23 cellular contexts compared by ENCODE assay signal in genomic region chr15:63172376-63173115, GRCh38. TPM values are rescaled to one million over a fixed set of nuclear protein-coding genes. Genes with fewer than 3 reads are reported as not detected.
DNase-seq lines count a peak whose midpoint lies in the region; ATAC-seq and TF ChIP-seq lines count a peak whose summit lies in the region.
"Had no signal": no experiment of that assay in that cellular context is flagged by ENCODE, and none has a peak within 500 bp of the region (broad histone marks: within the 10 kb centered on the region; RNA-seq: fewer than 3 reads in every experiment).

No MANE protein-coding gene starts in this region.

- H4K20me1 ChIP-seq in SK-N-SH (ENCODE audit: insufficient read depth), result no peaks in the 10 kb centered on the region
- H4K20me1 ChIP-seq: BLaER1 treated with 17β-estradiol and CSF1 and Interleukin-3, amounts not matched to agents 10 nM and 100 nM had no signal

- H3K36me3 ChIP-seq in SK-N-SH (replicated peaks in 1 of 2; ENCODE audit: control insufficient read depth in 1 of 2, insufficient read depth in 2 of 2, low read length in 1 of 2), result no peaks in the 10 kb centered on the region
- no peaks in the 10 kb centered on the region for H3K36me3 ChIP-seq in WERI-Rb-1
- H3K36me3 ChIP-seq in esophagus muscularis mucosa, result no peaks in the 10 kb centered on the region
- no peaks in the 10 kb centered on the region for H3K36me3 ChIP-seq in thyroid gland
- no peaks in the 10 kb centered on the region for H3K36me3 ChIP-seq in ovary
- H3K36me3 ChIP-seq: BLaER1 treated with 17β-estradiol and CSF1 and Interleukin-3, amounts not matched to agents 10 nM and 100 nM; uterus had no signal

- H3K79me2 ChIP-seq in SK-N-SH (ENCODE audit: insufficient read depth), result no peaks in the 10 kb centered on the region

- no peak for TF ChIP-seq POLR2A in esophagus muscularis mucosa (IDR thresholded peaks at IDR 0.05; ENCODE audit: low read depth)
- no peak for TF ChIP-seq POLR2A in thyroid gland (IDR thresholded peaks at IDR 0.05)
- no peak for TF ChIP-seq POLR2A in ovary (IDR thresholded peaks at IDR 0.05)

- H3K27ac ChIP-seq in SK-N-SH (ENCODE audit: low read depth in 2 of 2, low read length in 1 of 2) (no peak overlapping the region), WERI-Rb-1 (no peak overlapping the region; the same call in 1 of the 2 replicates), esophagus muscularis mucosa (replicated peaks in 1 of 4) (no peak overlapping the region), thyroid gland (no peak overlapping the region), ovary (no peak overlapping the region)
- H3K27ac ChIP-seq: BLaER1 treated with 17β-estradiol and CSF1 and Interleukin-3, amounts not matched to agents 10 nM and 100 nM; foreskin keratinocyte; uterus; VCaP had no signal

- no peak overlapping the region for H3K9ac ChIP-seq in SK-N-SH
- H3K9ac ChIP-seq: BLaER1 treated with 17β-estradiol and CSF1 and Interleukin-3, amounts not matched to agents 10 nM and 100 nM had no signal

- H3K27me3 ChIP-seq in SK-N-SH (ENCODE audit: insufficient read depth), result no peaks in the 10 kb centered on the region
- H3K27me3 ChIP-seq in WERI-Rb-1 (ENCODE audit: insufficient read depth, low read depth, severe bottlenecking), result no peaks in the 10 kb centered on the region
- no peaks in the 10 kb centered on the region for H3K27me3 ChIP-seq in esophagus muscularis mucosa
- H3K27me3 ChIP-seq in thyroid gland, result no peaks in the 10 kb centered on the region
- no peaks in the 10 kb centered on the region for H3K27me3 ChIP-seq in ovary
- H3K27me3 ChIP-seq: BLaER1 treated with 17β-estradiol and CSF1 and Interleukin-3, amounts not matched to agents 10 nM and 100 nM; foreskin keratinocyte; uterus had no signal

- no peak overlapping the region for H2AFZ ChIP-seq in SK-N-SH (ENCODE audit: low read depth)

- 0 out of 3 replicates have a peak, but pooled peaks have one; percentile 32 for ATAC-seq in SK-N-SH treated with all-trans-retinoic acid at 6 μM for 48 hours
- ATAC-seq: foreskin keratinocyte, PC-3, sciatic nerve, T-helper 17 cell had no signal

- TF ChIP-seq CTCF in SK-N-SH (IDR thresholded peaks at IDR 0.05), result no peak
- TF ChIP-seq CTCF in WERI-Rb-1 (IDR thresholded peaks at IDR 0.05; ENCODE audit: low read depth, low read length), result no peak
- no peak for TF ChIP-seq CTCF in esophagus muscularis mucosa (IDR thresholded peaks at IDR 0.05)
- no peak for TF ChIP-seq CTCF in thyroid gland (IDR thresholded peaks at IDR 0.05)
- TF ChIP-seq CTCF in ovary (IDR thresholded peaks at IDR 0.05), result no peak

- DNase-seq in SK-N-SH (no peak), WERI-Rb-1 (peak; percentile 75), esophagus muscularis mucosa (ENCODE audit: extremely low spot score) (peak; percentile 57), thyroid gland (peak; percentile 11 to 19), COLO829 (ENCODE audit: low spot score) (no peak), ovary (no peak), DMS114 treated with DMSO at 0.1 percent for 48 hours (lab: John Stamatoyannopoulos, UW; ENCODE audit: unreplicated experiment) (no peak)
- DNase-seq: activated CD4-positive, alpha-beta T cell treated with anti-CD3 and anti-CD28 coated beads, Interleukin-2, amount 50 U/mL, for 48 hours; activated gamma-delta T cell; dermis blood vessel endothelial cell; foreskin keratinocyte; GF-D8; H9; mammary epithelial cell; NCI-H1048; NCI-H774; PC-3; T-helper 17 cell; uterus had no signal

- CTCF ChIA-PET in SK-N-SH (lab: Yijun Ruan, JAX), result interaction anchor here (1.3 kb wide), 1 partner anchor 52 kb away, joined by 3 read pairs; no protein-coding TSS in a partner anchor

- no peaks in the 10 kb centered on the region for H3K9me3 ChIP-seq in SK-N-SH
- H3K9me3 ChIP-seq in WERI-Rb-1 (ENCODE audit: severe bottlenecking), result no peaks in the 10 kb centered on the region
- no peaks in the 10 kb centered on the region for H3K9me3 ChIP-seq in esophagus muscularis mucosa
- H3K9me3 ChIP-seq in thyroid gland, result no peaks in the 10 kb centered on the region
- no peaks in the 10 kb centered on the region for H3K9me3 ChIP-seq in ovary
- H3K9me3 ChIP-seq: BLaER1 treated with 17β-estradiol and CSF1 and Interleukin-3, amounts not matched to agents 10 nM and 100 nM; uterus had no signal

- intact Hi-C loops in esophagus muscularis mucosa (cut with DNase I) (no loop called here), thyroid gland (cut with DNase I) (no loop called here), ovary (cut with DNase I) (no loop called here)

- TF ChIP-seq EP300 in SK-N-SH (IDR thresholded peaks at IDR 0.05; ENCODE audit: borderline replicate concordance in 1 of 2, low read depth in 1 of 2, low read length in 1 of 2), result no peak
- no peak for TF ChIP-seq EP300 in esophagus muscularis mucosa (IDR thresholded peaks at IDR 0.05)
- TF ChIP-seq EP300 in ovary (IDR thresholded peaks at IDR 0.05), result no peak

- no peaks in the 10 kb centered on the region for H3F3A ChIP-seq in SK-N-SH (replicated peaks; ENCODE audit: insufficient read depth)

- no peaks in the 10 kb centered on the region for H3K9me2 ChIP-seq in SK-N-SH

- POLR2A ChIA-PET in SK-N-SH (lab: Yijun Ruan, JAX), result no interaction called here

- no peak overlapping the region for H3K4me2 ChIP-seq in SK-N-SH
- H3K4me2 ChIP-seq: BLaER1 treated with 17β-estradiol and CSF1 and Interleukin-3, amounts not matched to agents 10 nM and 100 nM had no signal

- no peak for TF ChIP-seq RAD21 in SK-N-SH (IDR thresholded peaks at IDR 0.05; ENCODE audit: low read length)

- H3K4me3 ChIP-seq in SK-N-SH (ENCODE audit: low read depth in 2 of 2, low read length in 1 of 2) (no peak overlapping the region), WERI-Rb-1 (ENCODE audit: low read depth, low read length) (no peak overlapping the region), esophagus muscularis mucosa (no peak overlapping the region), thyroid gland (replicated peaks in 1 of 3) (no peak overlapping the region), ovary (no peak overlapping the region)
- H3K4me3 ChIP-seq: BLaER1 treated with 17β-estradiol and CSF1 and Interleukin-3, amounts not matched to agents 10 nM and 100 nM; uterus had no signal

- H3K4me1 ChIP-seq in SK-N-SH (ENCODE audit: control insufficient read depth in 1 of 2, insufficient read depth in 2 of 2, low read depth in 1 of 2, low read length in 1 of 2) (no peaks in the 10 kb centered on the region), esophagus muscularis mucosa (no peaks in the 10 kb centered on the region), thyroid gland (no peaks in the 10 kb centered on the region), ovary (ENCODE audit: insufficient read depth) (no peaks in the 10 kb centered on the region)
- H3K4me1 ChIP-seq: BLaER1 treated with 17β-estradiol and CSF1 and Interleukin-3, amounts not matched to agents 10 nM and 100 nM; uterus had no signal

- WGBS in SK-N-SH (ENCODE audit: low lambda C conversion rate), result 89% methylated on average over 7 of the region's 7 CpGs
- WGBS in esophagus muscularis mucosa, result 90% methylated on average over 7 of the region's 7 CpGs
- 87 to 92% methylated on average over 7 of the region's 7 CpGs for WGBS in thyroid gland, 2 donors
- 81 to 92% (median 87%) methylated on average over 7 of the region's 7 CpGs for WGBS in ovary, 3 donors

TF ChIP-seq in SK-N-SH treated with all-trans-retinoic acid at 6 μM for 48 hours, 23 proteins besides CTCF, POLR2A, EP300 and RAD21:
- TF ChIP-seq RARB (CRISPR knock-in tag; IDR thresholded peaks at IDR 0.05) (no peak), TOX (CRISPR knock-in tag; IDR thresholded peaks at IDR 0.05; ENCODE audit: borderline replicate concordance) (no peak), ESRRG (CRISPR knock-in tag; IDR thresholded peaks at IDR 0.05) (no peak), TCF4 (CRISPR knock-in tag; IDR thresholded peaks at IDR 0.05; ENCODE audit: borderline replicate concordance) (no peak), SNAI2 (CRISPR knock-in tag; IDR thresholded peaks at IDR 0.05) (no peak), ARNTL (CRISPR knock-in tag; IDR thresholded peaks at IDR 0.05; ENCODE audit: borderline replicate concordance, low read depth) (no peak), CSDC2 (CRISPR knock-in tag; IDR thresholded peaks at IDR 0.05) (no peak)

TF ChIP-seq in SK-N-SH, 30 proteins besides CTCF, POLR2A, EP300 and RAD21 (continues in another document):
- TF ChIP-seq RFX5 (IDR thresholded peaks at IDR 0.05; ENCODE audit: low read length) (no peak), EZH2phosphoT487 (IDR thresholded peaks at IDR 0.05; ENCODE audit: borderline replicate concordance, low read depth) (no peak), RXRA (IDR thresholded peaks at IDR 0.05; ENCODE audit: borderline replicate concordance, low read depth) (no peak), POLR2AphosphoS5 (IDR thresholded peaks at IDR 0.05; ENCODE audit: low read depth, low read length) (no peak), GATA2 (CRISPR knock-in tag; IDR thresholded peaks at IDR 0.05) (no peak), USF2 (IDR thresholded peaks at IDR 0.05; ENCODE audit: borderline replicate concordance, low read depth, low read length) (no peak)

RNA-seq across cellular contexts. Expression of gene RPS27L, which starts 15.3 kb away (rescaled TPM):
- polyA plus RNA-seq in SK-N-SH (2012; rRNA removed), result 319 and 321 TPM in 2 replicates
- 411 and 679 TPM in 2 replicates for polyA plus RNA-seq in SK-N-SH (2012; cell fraction: cytosol; rRNA removed)
- polyA plus RNA-seq in SK-N-SH (2012; cell fraction: nucleus; rRNA removed), result 82.3 and 147 TPM in 2 replicates
- total RNA-seq in esophagus muscularis mucosa, result 100 to 1,000 TPM; 120 to 220 (median 172) TPM
- 100 to 1,000 TPM in 1 of 4 donors, 10 to 100 TPM in 3; 38.6 to 126 (median 88.9) TPM for total RNA-seq in thyroid gland
- total RNA-seq in ovary, result 100 to 1,000 TPM in 2 of 7 donors, 10 to 100 TPM in 5; 85.5 to 129 (median 95.0) TPM
- polyA plus RNA-seq in ovary, result 100 to 1,000 TPM in 1 of 2 donors, 10 to 100 TPM in 1; 92.0 to 121 TPM

RNA-seq across cellular contexts. Expression of gene RAB8B, which starts 16.9 kb away (rescaled TPM):
- 4.7 and 5.4 TPM in 2 replicates for polyA plus RNA-seq in SK-N-SH (2012; rRNA removed)
- polyA plus RNA-seq in SK-N-SH (2012; cell fraction: cytosol; rRNA removed), result 8.9 and 12.6 TPM in 2 replicates
- 1.9 and 6.2 TPM in 2 replicates for polyA plus RNA-seq in SK-N-SH (2012; cell fraction: nucleus; rRNA removed)
- 10 to 100 TPM; 18.7 to 41.0 (median 35.5) TPM for total RNA-seq in esophagus muscularis mucosa
- 10 to 100 TPM; 17.6 to 36.0 (median 22.1) TPM for total RNA-seq in thyroid gland
- 10 to 100 TPM; 23.1 to 58.0 (median 48.5) TPM for total RNA-seq in ovary
- polyA plus RNA-seq in ovary, result 10 to 100 TPM; 18.5 to 40.0 TPM

RNA-seq across cellular contexts. Expression of gene LACTB, which starts 50.9 kb away (rescaled TPM):
- 23.3 and 28.5 TPM in 2 replicates for polyA plus RNA-seq in SK-N-SH (2012; rRNA removed)
- polyA plus RNA-seq in SK-N-SH (2012; cell fraction: cytosol; rRNA removed), result 32.3 and 44.5 TPM in 2 replicates
- 17.9 and 27.1 TPM in 2 replicates for polyA plus RNA-seq in SK-N-SH (2012; cell fraction: nucleus; rRNA removed)
- total RNA-seq in esophagus muscularis mucosa, result 10 to 100 TPM; 15.4 to 22.8 (median 18.7) TPM
- total RNA-seq in thyroid gland, result 10 to 100 TPM in 3 of 4 donors, 1 to 10 TPM in 1; 8.9 to 25.9 (median 12.1) TPM
- total RNA-seq in ovary, result 10 to 100 TPM in 4 of 7 donors, 1 to 10 TPM in 3; 7.5 to 10.7 (median 10.4) TPM
- 10 to 100 TPM in 1 of 2 donors, 1 to 10 TPM in 1; 8.3 to 27.9 TPM for polyA plus RNA-seq in ovary

Comparison
In these comparisons a context has a peak if more than half of its experiments do, and no peak if none do; other contexts are left out.
1. DNase-seq: peak in WERI-Rb-1 (single experiment), esophagus muscularis mucosa (single experiment) and thyroid gland (2 of 2); none in SK-N-SH (single experiment), COLO829 (single experiment), ovary (0 of 5) and DMS114 treated with DMSO at 0.1 percent for 48 hours (single experiment).